In genomic region chr2:174445248-174445647, GRCh38 we compare ENCODE assay signal across 16 cellular contexts. TPM values are rescaled to one million over a fixed set of nuclear protein-coding genes. Genes with fewer than 3 reads are reported as not detected.
DNase-seq lines count a peak whose midpoint lies in the region; ATAC-seq, FAIRE-seq and TF ChIP-seq lines count a peak whose summit lies in the region.
"Had no signal": no experiment of that assay in that cellular context is flagged by ENCODE, and none has a peak within 500 bp of the region (broad histone marks: within the 10 kb centered on the region; RNA-seq: fewer than 3 reads in every experiment).

No MANE protein-coding gene starts in this region.

- H3K79me2 ChIP-seq in GM23248 (ENCODE audit: insufficient read depth) (no peaks in the 10 kb centered on the region), astrocyte (ENCODE audit: insufficient read depth, low read length) (no peaks in the 10 kb centered on the region)

- no peaks in the 10 kb centered on the region for H3K27me3 ChIP-seq in GM23248 (replicated peaks; ENCODE audit: insufficient read depth)
- H3K27me3 ChIP-seq in astrocyte (ENCODE audit: insufficient read depth, low read length) = no peaks in the 10 kb centered on the region
- no peaks in the 10 kb centered on the region for H3K27me3 ChIP-seq in heart right ventricle

- H3K4me1 Mint-ChIP-seq in astrocyte (ENCODE audit: low read depth, unreplicated experiment) (peaks cover 4% of the 10 kb centered on the region), nephron progenitor cell (peaks cover 7% of the 10 kb centered on the region)

- H3K4me3 Mint-ChIP-seq in astrocyte (ENCODE audit: unreplicated experiment) = no peak overlapping the region
- no peak overlapping the region for H3K4me3 Mint-ChIP-seq in nephron progenitor cell
- H3K4me3 Mint-ChIP-seq: IgD-negative memory B cell had no signal

- H3K4me1 ChIP-seq in GM23248 (ENCODE audit: insufficient read depth) = peaks cover 14% of the 10 kb centered on the region
- H3K4me1 ChIP-seq in astrocyte (ENCODE audit: insufficient read depth, low read length) = peaks cover 8% of the 10 kb centered on the region
- no peaks in the 10 kb centered on the region for H3K4me1 ChIP-seq in heart right ventricle
- H3K4me1 ChIP-seq: HAP-1 had no signal

- no peaks in the 10 kb centered on the region for H3K27me3 Mint-ChIP-seq in astrocyte (ENCODE audit: low read depth, unreplicated experiment)
- H3K27me3 Mint-ChIP-seq in nephron progenitor cell (ENCODE audit: low read depth, poor library complexity) = no peaks in the 10 kb centered on the region
- H3K27me3 Mint-ChIP-seq: IgD-negative memory B cell had no signal

- H3K9me3 ChIP-seq in GM23248 (ENCODE audit: low read depth) (no peaks in the 10 kb centered on the region), astrocyte (ENCODE audit: insufficient read depth, low read depth, low read length) (no peaks in the 10 kb centered on the region), heart right ventricle (no peaks in the 10 kb centered on the region)
- H3K9me3 ChIP-seq: Caco-2, HAP-1 had no signal

- H3K36me3 Mint-ChIP-seq in astrocyte (ENCODE audit: low read depth, unreplicated experiment) (no peaks in the 10 kb centered on the region), nephron progenitor cell (ENCODE audit: low read depth) (no peaks in the 10 kb centered on the region)

- H2AFZ ChIP-seq in GM23248 = no peak overlapping the region
- no peak overlapping the region for H2AFZ ChIP-seq in astrocyte (ENCODE audit: low read depth, low read length)

- H3K9me3 Mint-ChIP-seq in astrocyte (ENCODE audit: unreplicated experiment) (no peaks in the 10 kb centered on the region), nephron progenitor cell (no peaks in the 10 kb centered on the region)
- H3K9me3 Mint-ChIP-seq: IgD-negative memory B cell had no signal

- H4K20me1 ChIP-seq in GM23248 (ENCODE audit: insufficient read depth) (no peaks in the 10 kb centered on the region), astrocyte (ENCODE audit: insufficient read depth, low read length) (no peaks in the 10 kb centered on the region)

- H3K27ac ChIP-seq in GM23248 = no peak overlapping the region
- no peak overlapping the region for H3K27ac ChIP-seq in astrocyte (ENCODE audit: low read depth, low read length)
- no peak overlapping the region for H3K27ac ChIP-seq in heart right ventricle
- H3K27ac ChIP-seq: C4-2B, RWPE1 had no signal

- ATAC-seq in GM18861 (IDR thresholded peaks at IDR 0.05; ENCODE audit: unreplicated experiment) = no peak
- ATAC-seq in GM19351 (IDR thresholded peaks at IDR 0.05; ENCODE audit: unreplicated experiment) = no peak
- ATAC-seq in heart right ventricle = no peak

- H3K4me3 ChIP-seq in GM23248 (no peak overlapping the region), astrocyte (ENCODE audit: insufficient read depth, low read depth, low read length) (no peak overlapping the region), fibroblast of mammary gland (ENCODE audit: control insufficient read depth, low read depth, low read length) (no peak overlapping the region), heart right ventricle (no peak overlapping the region)
- H3K4me3 ChIP-seq: HAP-1 had no signal

- no peaks in the 10 kb centered on the region for H3K9me2 ChIP-seq in GM23248 (ENCODE audit: insufficient read depth)

- in situ Hi-C loops in GM23248 (cut with MboI) = no loop called here

- H3K9ac ChIP-seq in GM23248 (no peak overlapping the region), astrocyte (ENCODE audit: low read length) (no peak overlapping the region)

- H3K27ac Mint-ChIP-seq in astrocyte (ENCODE audit: unreplicated experiment) = no peak overlapping the region
- H3K27ac Mint-ChIP-seq in nephron progenitor cell = peak overlapping the region; percentile 63
- H3K27ac Mint-ChIP-seq: IgD-negative memory B cell had no signal

- H3F3A ChIP-seq in GM23248 (ENCODE audit: insufficient read depth) = peaks cover 22% of the 10 kb centered on the region; the same call in 1 of the 2 replicates

- TF ChIP-seq CTCF in astrocyte (IDR thresholded peaks at IDR 0.05; ENCODE audit: insufficient read depth, low read depth, low read length) (no peak), fibroblast of mammary gland (conservative IDR thresholded peaks at IDR 0.05; ENCODE audit: control insufficient read depth, insufficient read depth, low read depth, low read length) (no peak), nephron progenitor cell (IDR thresholded peaks at IDR 0.05) (no peak), heart right ventricle (IDR thresholded peaks at IDR 0.05) (no peak)

- peak; percentile 15 for DNase-seq in GM23248
- peak; percentile 9 for DNase-seq in astrocyte (ENCODE audit: low read depth)
- DNase-seq in fibroblast of mammary gland (ENCODE audit: low read depth) = peak; percentile 10
- no peak for DNase-seq in nephron progenitor cell
- DNase-seq in heart right ventricle = no peak
- DNase-seq in NCI-H1694 treated with DMSO at 0.1 percent for 48 hours (lab: John Stamatoyannopoulos, UW) = no peak
- DNase-seq: Caco-2, NCI-H1436 treated with DMSO at 0.1 percent for 48 hours, NCI-H2081 treated with DMSO at 0.1 percent for 48 hours, NCI-H526 treated with DMSO at 0.1 percent for 48 hours had no signal

- no peak overlapping the region for H3K4me2 ChIP-seq in GM23248 (ENCODE audit: unreplicated experiment)
- no peak overlapping the region for H3K4me2 ChIP-seq in astrocyte (ENCODE audit: low read length)

- 69 to 73% methylated on average over 3 of the region's 3 CpGs for WGBS in GM23248 (ENCODE audit: low coverage in 1 of 2, low lambda C conversion rate in 2 of 2, missing lambda C conversion rate in 2 of 2), 2 experiments
- WGBS in heart right ventricle, 2 donors = 84 to 86% methylated on average over 3 of the region's 3 CpGs

- H3K36me3 ChIP-seq in GM23248 (ENCODE audit: low read depth) (no peaks in the 10 kb centered on the region), astrocyte (ENCODE audit: insufficient read depth, low read length) (no peaks in the 10 kb centered on the region), heart right ventricle (peaks cover 0 to 71% (median 12%) of the 10 kb centered on the region in 9 donors)
- H3K36me3 ChIP-seq: HAP-1 had no signal

- intact Hi-C loops in heart right ventricle (cut with DNase I) = no loop called here

- no peak for FAIRE-seq in astrocyte (lab: Jason Lieb, UNC)

RNA-seq across cellular contexts. Expression of gene GPR155, which starts 41.6 kb away (rescaled TPM):
- 3.4 and 3.8 TPM in 2 replicates for total RNA-seq in GM23248 (2014; rRNA removed; shearing (Covaris generic))
- polyA plus RNA-seq in GM23248 (2016; fragmentation: Nextera tagmentation; extraction: Ambion mirVana) = 2.6 and 3.2 TPM in 2 replicates
- total RNA-seq in astrocyte = 9.3 and 11.0 TPM in 2 replicates
- total RNA-seq in heart right ventricle = 10 to 100 TPM; 10.7 to 17.9 (median 14.6) TPM
- polyA plus RNA-seq in heart right ventricle = 1 to 10 TPM; 2.3 to 4.8 TPM

RNA-seq across cellular contexts. Expression of gene SCRN3, which starts 49.7 kb away (rescaled TPM):
- total RNA-seq in GM23248 (2014; rRNA removed; shearing (Covaris generic)) = 13.9 and 17.3 TPM in 2 replicates
- polyA plus RNA-seq in GM23248 (2016; fragmentation: Nextera tagmentation; extraction: Ambion mirVana) (19.1 and 19.3 TPM in 2 replicates), heart right ventricle (10 to 100 TPM; 10.3 to 14.6 TPM)
- total RNA-seq in astrocyte (18.5 and 20.1 TPM in 2 replicates), heart right ventricle (10 to 100 TPM; 35.6 to 57.0 (median 45.2) TPM)

Comparison
In these comparisons a context has a peak if more than half of its experiments do, and no peak if none do; other contexts are left out.
1. DNase-seq: peak in GM23248 (single experiment), astrocyte (single experiment) and fibroblast of mammary gland (single experiment); none in nephron progenitor cell (single experiment), heart right ventricle (0 of 2) and NCI-H1694 treated with DMSO at 0.1 percent for 48 hours (single experiment).